1 cellular context compared by ENCODE assay signal in genomic region chr4:110164856-110165255, GRCh38.
TF ChIP-seq lines count a peak whose summit lies in the region.

No MANE protein-coding gene starts in this region.

TF ChIP-seq in IMR-90, 13 proteins besides CTCF, POLR2A, EP300 and RAD21 (continued from another document):
- TF ChIP-seq RCOR1 (IDR thresholded peaks at IDR 0.05; ENCODE audit: insufficient replicate concordance, low read length) (no peak), MAFK (IDR thresholded peaks at IDR 0.05; ENCODE audit: low read depth, low read length) (no peak), CHD1 (IDR thresholded peaks at IDR 0.05; ENCODE audit: low read depth, low read length) (no peak), NFE2L2 (IDR thresholded peaks at IDR 0.05; ENCODE audit: low read depth, low read length) (no peak), SMC3 (IDR thresholded peaks at IDR 0.05; ENCODE audit: low read depth, low read length) (no peak), FOS (IDR thresholded peaks at IDR 0.05; ENCODE audit: low read depth, low read length) (no peak)
- TF ChIP-seq, protein P1, sequence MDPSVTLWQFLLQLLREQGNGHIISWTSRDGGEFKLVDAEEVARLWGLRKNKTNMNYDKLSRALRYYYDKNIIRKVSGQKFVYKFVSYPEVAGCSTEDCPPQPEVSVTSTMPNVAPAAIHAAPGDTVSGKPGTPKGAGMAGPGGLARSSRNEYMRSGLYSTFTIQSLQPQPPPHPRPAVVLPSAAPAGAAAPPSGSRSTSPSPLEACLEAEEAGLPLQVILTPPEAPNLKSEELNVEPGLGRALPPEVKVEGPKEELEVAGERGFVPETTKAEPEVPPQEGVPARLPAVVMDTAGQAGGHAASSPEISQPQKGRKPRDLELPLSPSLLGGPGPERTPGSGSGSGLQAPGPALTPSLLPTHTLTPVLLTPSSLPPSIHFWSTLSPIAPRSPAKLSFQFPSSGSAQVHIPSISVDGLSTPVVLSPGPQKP (IDR thresholded peaks at IDR 0.05; ENCODE audit: borderline replicate concordance, low read depth, low read length) = no peak
